Comparison of ENCODE assay signal across 34 cellular contexts in genomic region chr15:31116423-31117030, GRCh38. TPM values are rescaled to one million over a fixed set of nuclear protein-coding genes. Genes with fewer than 3 reads are reported as not detected.
"Had no signal": no experiment of that assay in that cellular context is flagged by ENCODE, and none has a peak within 500 bp of the region (broad histone marks: within the 10 kb centered on the region; RNA-seq: fewer than 3 reads in every experiment).

No MANE protein-coding gene starts in this region.

- FAIRE-seq: endometrium, endothelial cell of umbilical vein, frontal cortex had no signal

- ATAC-seq: activated CD4-positive, alpha-beta T cell treated with anti-CD3 and anti-CD28 coated beads for 36 hours; activated CD8-positive, alpha-beta memory T cell treated with anti-CD3 and anti-CD28 coated beads, Interleukin-2, amount 10 ng/mL, durations not matched to agents 7 days and 5 days; activated CD8-positive, alpha-beta T cell treated with anti-CD3 and anti-CD28 coated beads, Interleukin-2, amount 10 ng/mL, durations not matched to agents 7 days and 5 days; activated naive CD8-positive, alpha-beta T cell treated with anti-CD3 and anti-CD28 coated beads, Interleukin-2, amount 50 U/mL, for 24 hours; T-cell had no signal

- H3K27ac ChIP-seq: adrenal gland, ascending aorta, breast epithelium, cardiac muscle cell, colonic mucosa, epithelial cell of prostate, esophagus squamous epithelium had no signal

- H3K9me3 ChIP-seq: adrenal gland, breast epithelium, colonic mucosa had no signal

- H3K36me3 ChIP-seq: adrenal gland, ascending aorta, breast epithelium, cardiac muscle cell, colonic mucosa, esophagus squamous epithelium had no signal

- H3K4me3 ChIP-seq: adrenal gland, ascending aorta, breast epithelium, cardiac muscle cell, colonic mucosa, esophagus squamous epithelium had no signal

- DNase-seq: activated CD4-positive, alpha-beta memory T cell treated with anti-CD3 and anti-CD28 coated beads for 36 hours; activated CD4-positive, alpha-beta T cell treated with anti-CD3 and anti-CD28 coated beads for 36 hours; activated CD4-positive, alpha-beta T cell treated with anti-CD3 and anti-CD28 coated beads, Interleukin-2, amount 10 ng/mL, durations not matched to agents 24 days and 14 days; activated CD4-positive, CD25-positive, alpha-beta regulatory T cell; activated CD4-positive, CD25-positive, alpha-beta regulatory T cell treated with anti-CD3 and anti-CD28 coated beads, Interleukin-2, amount 50 U/mL, for 72 hours; activated CD8-positive, alpha-beta memory T cell treated with anti-CD3 and anti-CD28 coated beads, Interleukin-2, amount 10 ng/mL, durations not matched to agents 7 days and 5 days; activated CD8-positive, alpha-beta memory T cell treated with anti-CD3 and anti-CD28 coated beads, Interleukin-2, amount 50 U/mL, for 4 hours; activated CD8-positive, alpha-beta T cell treated with anti-CD3 and anti-CD28 coated beads, Interleukin-2, amount 10 ng/mL, durations not matched to agents 7 days and 5 days; activated effector memory CD4-positive, alpha-beta T cell treated with anti-CD3 and anti-CD28 coated beads, Interleukin-2, amount 50 U/mL, for 16 hours; activated naive CD4-positive, alpha-beta T cell treated with anti-CD3 and anti-CD28 coated beads for 36 hours; activated naive CD8-positive, alpha-beta T cell treated with anti-CD3 and anti-CD28 coated beads for 36 hours; activated naive CD8-positive, alpha-beta T cell treated with anti-CD3 and anti-CD28 coated beads, Interleukin-2, amount 50 U/mL, for 24 hours; activated T-cell treated with anti-CD3 and anti-CD28 coated beads, Interleukin-2, amount 50 U/mL, for 1 hour; activated T-cell treated with anti-CD3 and anti-CD28 coated beads, Interleukin-2, amount 50 U/mL, for 48 hours; adrenal gland; central memory CD4-positive, alpha-beta T cell; cerebellar nuclear complex; colonic mucosa; effector CD8-positive, alpha-beta T cell; esophagus squamous epithelium; foreskin fibroblast; head of caudate nucleus; T-cell had no signal

- H3K4me1 ChIP-seq: adrenal gland, ascending aorta, breast epithelium, colonic mucosa, esophagus squamous epithelium had no signal

RNA-seq across cellular contexts. Expression of gene TRPM1, which starts 15.0 kb away (rescaled TPM):
- total RNA-seq: activated CD4-positive, alpha-beta memory T cell treated with anti-CD3 and anti-CD28 coated beads for 36 hours; activated CD4-positive, alpha-beta T cell treated with anti-CD3 and anti-CD28 coated beads for 36 hours; activated CD4-positive, alpha-beta T cell treated with anti-CD3 and anti-CD28 coated beads, Interleukin-2, amount 10 ng/mL, durations not matched to agents 24 days and 14 days; activated CD8-positive, alpha-beta memory T cell treated with anti-CD3 and anti-CD28 coated beads for 36 hours; activated CD8-positive, alpha-beta T cell treated with anti-CD3 and anti-CD28 coated beads, Interleukin-2, amount 10 ng/mL, durations not matched to agents 7 days and 5 days; activated naive CD4-positive, alpha-beta T cell treated with anti-CD3 and anti-CD28 coated beads for 36 hours; activated naive CD8-positive, alpha-beta T cell treated with anti-CD3 and anti-CD28 coated beads for 36 hours; activated T-helper 1 cell treated with anti-CD3 and anti-CD28 coated beads, Interleukin-12 subunit alpha, Interleukin-12 subunit beta, Interleukin-2, Interleukin-4 antibody, amounts not matched to agents 30 ng/mL and 10 ng/mL and 1 ng/mL, durations not matched to agents 14 hours and 24 hours and 36 hours; activated T-helper 2 cell treated with anti-CD3 and anti-CD28 coated beads, Interferon-gamma antibody, Interleukin-2, Interleukin-4, amounts not matched to agents 10 μg/mL and 5 μg/mL and 100 μg/mL, durations not matched to agents 14 hours and 24 hours and 36 hours; adrenal gland; ascending aorta; breast epithelium; cardiac muscle cell; colonic mucosa; endothelial cell of umbilical vein; esophagus squamous epithelium; fibroblast of lung; frontal cortex; T-cell had no signal
- polyA plus RNA-seq: cardiac muscle cell, fibroblast of lung had no signal
